ENCODE assay signal across 10 cellular contexts in the genomic region with DNA sequence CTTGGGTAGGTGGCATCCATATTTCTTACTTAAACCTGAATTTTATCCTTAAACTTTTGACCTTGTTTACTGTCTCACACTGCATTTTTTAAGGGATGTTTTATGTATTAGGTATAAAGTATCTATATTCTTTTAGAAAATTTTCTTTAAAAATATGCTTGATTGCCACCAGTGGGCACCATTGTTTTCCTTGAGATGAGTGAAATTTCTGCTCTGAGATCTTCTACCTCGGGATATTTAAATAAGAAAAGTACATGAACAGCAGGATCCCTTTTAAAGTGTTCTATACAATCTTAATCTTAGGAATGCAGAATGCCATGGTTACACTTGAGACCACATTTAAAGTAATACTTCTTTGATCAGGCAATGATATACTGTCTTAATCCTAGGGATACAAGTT.
DNase-seq lines count a peak whose midpoint lies in the region; ATAC-seq, FAIRE-seq and TF ChIP-seq lines count a peak whose summit lies in the region.
"Had no signal": no experiment of that assay in that cellular context is flagged by ENCODE, and none has a peak within 500 bp of the region (broad histone marks: within the 10 kb centered on the region; RNA-seq: fewer than 3 reads in every experiment).

No MANE protein-coding gene starts in this region.

- no peaks in the 10 kb centered on the region for H3K9me3 Mint-ChIP-seq in progenitor cell of endocrine pancreas (ENCODE audit: low read depth)

- no peak overlapping the region for H3K4me3 Mint-ChIP-seq in progenitor cell of endocrine pancreas (ENCODE audit: low read depth)

- H3K4me3 ChIP-seq in PC-3 (ENCODE audit: low read length) (no peak overlapping the region), epithelial cell of proximal tubule (ENCODE audit: low read depth, low read length) (no peak overlapping the region)

- no peaks in the 10 kb centered on the region for H3F3A ChIP-seq in PC-3 (ENCODE audit: low read length, unreplicated experiment)

- no peaks in the 10 kb centered on the region for H3K27me3 Mint-ChIP-seq in progenitor cell of endocrine pancreas

- H3K9me2 ChIP-seq in PC-3 (replicated peaks; ENCODE audit: low read length), result no peaks in the 10 kb centered on the region

- peaks cover 24% of the 10 kb centered on the region for H3K36me3 ChIP-seq in PC-3 (ENCODE audit: low read depth, low read length)

- TF ChIP-seq CTCF in PC-3 (conservative IDR thresholded peaks at IDR 0.05; ENCODE audit: low read depth, low read length) (peak; percentile 58), epithelial cell of proximal tubule (conservative IDR thresholded peaks at IDR 0.05; ENCODE audit: low read depth, low read length) (peak; percentile 59), progenitor cell of endocrine pancreas (IDR thresholded peaks at IDR 0.05; ENCODE audit: unreplicated experiment) (peak; percentile 39)

- BruUV-seq in PC-3 (replicated peaks; lab: Mats Ljungman, UMichigan), result no TSS peak

- no peaks in the 10 kb centered on the region for H3K9me3 ChIP-seq in PC-3 (ENCODE audit: low read length)

- H3K27ac Mint-ChIP-seq in progenitor cell of endocrine pancreas, result no peak overlapping the region

- H3K4me1 ChIP-seq in PC-3 (ENCODE audit: insufficient read depth, low read length), result no peaks in the 10 kb centered on the region

- peak; percentile 86 for FAIRE-seq in G401.6 (lab: Jason Lieb, UNC)
- FAIRE-seq: GM18507 had no signal

- no peak overlapping the region for H3K27ac ChIP-seq in PC-3 (ENCODE audit: low read length)

- no peaks in the 10 kb centered on the region for H3K79me2 ChIP-seq in PC-3 (ENCODE audit: low read length)

- DNase-seq in PC-3 (peak; percentile 41), epithelial cell of proximal tubule (ENCODE audit: low read depth) (no peak), progenitor cell of endocrine pancreas (ENCODE audit: low spot score, unreplicated experiment) (no peak), NCI-H748 treated with DMSO at 0.1 percent for 48 hours (lab: John Stamatoyannopoulos, UW) (no peak), amygdala (lab: John Stamatoyannopoulos, UW) (no peak)
- DNase-seq in stimulated activated CD4-positive, alpha-beta T cell treated with anti-CD3 and anti-CD28 coated beads, Interleukin-15, amount 100 ng/mL, for 24 hours, result no peak
- DNase-seq: NCI-H524 treated with DMSO at 0.1 percent for 48 hours had no signal

- intact Hi-C loops in PC-3 (cut with micrococcal nuclease), result loop anchor here (2.0 to 10.0 kb wide), 2 partner anchors 46 to 140 kb away; partner anchors contain the start of gene FLNB

- no peak overlapping the region for H2AFZ ChIP-seq in PC-3 (ENCODE audit: low read length)

- no peaks in the 10 kb centered on the region for H3K27me3 ChIP-seq in PC-3 (ENCODE audit: low read length)

- H3K9ac ChIP-seq in PC-3 (ENCODE audit: low read length), result no peak overlapping the region

- H3K4me2 ChIP-seq in PC-3 (ENCODE audit: low read length), result no peak overlapping the region

- peaks cover 3% of the 10 kb centered on the region for H3K4me1 Mint-ChIP-seq in progenitor cell of endocrine pancreas (ENCODE audit: low read depth)

- H3K36me3 Mint-ChIP-seq in progenitor cell of endocrine pancreas (ENCODE audit: insufficient read depth), result peaks cover 17% of the 10 kb centered on the region

- CTCF ChIA-PET in PC-3 (lab: Charles Lee), result no interaction called here

- no peaks in the 10 kb centered on the region for H4K20me1 ChIP-seq in PC-3 (ENCODE audit: low read length)

- ATAC-seq in PC-3 (no peak; the same call in 1 of the 2 replicates), GM19455 (IDR thresholded peaks at IDR 0.05; ENCODE audit: unreplicated experiment) (no peak)

- POLR2A ChIA-PET in PC-3 (lab: Charles Lee; ENCODE audit: unreplicated experiment), result no interaction called here
